ENCODE assay signal across 16 cellular contexts in the genomic region with DNA sequence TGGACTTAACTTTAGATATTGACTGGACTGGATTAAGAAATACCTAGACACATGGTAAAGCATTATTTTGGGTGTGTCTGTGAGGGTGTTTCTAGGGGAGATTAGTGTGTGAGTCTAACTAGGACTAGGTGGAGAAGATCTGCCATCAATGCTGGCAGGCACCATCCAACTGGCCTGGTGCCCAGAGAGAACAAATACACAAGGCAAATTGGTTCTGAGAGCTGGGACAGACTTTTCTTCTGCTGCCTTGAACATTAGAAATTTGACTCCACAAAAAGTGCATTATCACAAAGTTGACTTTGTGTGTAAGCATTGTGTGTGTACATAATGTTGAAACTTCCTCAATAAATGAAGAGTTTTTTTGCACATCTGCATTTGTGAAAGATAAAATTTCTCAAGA.
"Had no signal": no experiment of that assay in that cellular context is flagged by ENCODE, and none has a peak within 500 bp of the region (broad histone marks: within the 10 kb centered on the region; RNA-seq: fewer than 3 reads in every experiment).

No MANE protein-coding gene starts in this region.

- H3K4me3 ChIP-seq: neural progenitor cell, ovary, testis, upper lobe of left lung had no signal

- H3K9me3 ChIP-seq: ovary, testis, upper lobe of left lung had no signal

- H3K4me1 ChIP-seq: testis, upper lobe of left lung had no signal

- H3K27me3 ChIP-seq: brain microvascular endothelial cell, neural progenitor cell, ovary, testis, upper lobe of left lung had no signal

- H3K27ac ChIP-seq: neural progenitor cell, ovary, testis, upper lobe of left lung had no signal

- ATAC-seq: activated CD4-positive, CD25-positive, alpha-beta regulatory T cell treated with anti-CD3 and anti-CD28 coated beads, Interleukin-2, amount 50 U/mL, for 24 hours; left colon; stimulated activated naive CD8-positive, alpha-beta T cell treated with anti-CD3 and anti-CD28 coated beads, Interleukin-15, amount 100 ng/mL, for 72 hours had no signal

- H3K36me3 ChIP-seq: brain microvascular endothelial cell, neural progenitor cell, ovary, upper lobe of left lung had no signal

- DNase-seq: activated naive CD4-positive, alpha-beta T cell; activated naive CD8-positive, alpha-beta T cell treated with anti-CD3 and anti-CD28 coated beads, Interleukin-2, amount 10 ng/mL, durations not matched to agents 7 days and 5 days; anterior cingulate cortex; brain microvascular endothelial cell; cerebellar nuclear complex; effector memory CD4-positive, alpha-beta T cell; left colon; naive B cell; ovary; stimulated activated CD4-positive, alpha-beta T cell treated with anti-CD3 and anti-CD28 coated beads, Interleukin-1b, Interleukin-23, amount 100 ng/mL, for 48 hours; stimulated activated naive CD8-positive, alpha-beta T cell treated with anti-CD3 and anti-CD28 coated beads, Interleukin-15, amount 100 ng/mL, for 72 hours; T-helper 9 cell; testis; upper lobe of left lung had no signal
